ENCODE assay signal across 19 cellular contexts in genomic region chr2:130347220-130347925, GRCh38. TPM values are rescaled to one million over a fixed set of nuclear protein-coding genes. Genes with fewer than 3 reads are reported as not detected.
DNase-seq lines count a peak whose midpoint lies in the region; ATAC-seq and TF ChIP-seq lines count a peak whose summit lies in the region.
"Had no signal": no experiment of that assay in that cellular context is flagged by ENCODE, and none has a peak within 500 bp of the region (broad histone marks: within the 10 kb centered on the region; RNA-seq: fewer than 3 reads in every experiment).

No MANE protein-coding gene starts in this region.

- H3K4me1 ChIP-seq in colonic mucosa: peaks cover 6% of the 10 kb centered on the region

- no peak overlapping the region for H3K27ac ChIP-seq in colonic mucosa
- H3K27ac ChIP-seq: GM23248, PC-9, RWPE1 had no signal

- BruUV-seq in Calu3 (replicated peaks; lab: Mats Ljungman, UMichigan): no TSS peak

- H3K9me3 ChIP-seq in colonic mucosa: no peaks in the 10 kb centered on the region

- no peak overlapping the region for H3K4me3 ChIP-seq in colonic mucosa
- H3K4me3 ChIP-seq: GM23248, PC-9 had no signal

- intact Hi-C loops in activated CD8-positive, alpha-beta T cell treated with anti-CD3 and anti-CD28 coated beads for 36 hours (cut with micrococcal nuclease): no loop called here
- intact Hi-C loops in activated T-helper 2 cell treated with anti-CD3 and anti-CD28 coated beads, Interferon-gamma antibody, Interleukin-2, Interleukin-4, amounts not matched to agents 10 μg/mL and 5 μg/mL and 100 μg/mL, durations not matched to agents 14 hours and 24 hours and 36 hours (cut with micrococcal nuclease): no loop called here
- intact Hi-C loops in colonic mucosa (cut with DNase I): no loop called here
- intact Hi-C loops in left colon (cut with DNase I, micrococcal nuclease): loop anchor here in 1 of 2 donors (10.0 kb wide), 1 partner anchor 163 kb away; the partner anchor contains the start of genes MZT2B and SMPD4
- intact Hi-C loops in Calu3 (cut with micrococcal nuclease; ENCODE audit: unreplicated experiment): no loop called here

- peaks cover 14% of the 10 kb centered on the region for H3K36me3 ChIP-seq in colonic mucosa

- CTCF ChIA-PET in activated CD8-positive, alpha-beta T cell treated with anti-CD3 and anti-CD28 coated beads for 36 hours (lab: Charles Lee): interaction anchor here (1.0 kb wide), 1 partner anchor 17 kb away, joined by 3 read pairs; no protein-coding TSS in a partner anchor
- CTCF ChIA-PET in activated CD8-positive, alpha-beta T cell treated with anti-CD3 and anti-CD28 coated beads, Interleukin-2, amount 10 ng/mL, durations not matched to agents 7 days and 5 days (lab: Charles Lee): interaction anchor here (1.7 kb wide), 1 partner anchor 8 kb away, joined by 5 read pairs; the partner anchor contains the start of gene PTPN18
- CTCF ChIA-PET in Calu3 (lab: Charles Lee): no interaction called here

- no peak for DNase-seq in activated CD8-positive, alpha-beta T cell treated with anti-CD3 and anti-CD28 coated beads for 36 hours
- no peak for DNase-seq in activated CD8-positive, alpha-beta T cell treated with anti-CD3 and anti-CD28 coated beads, Interleukin-2, amount 10 ng/mL, durations not matched to agents 7 days and 5 days
- DNase-seq in NCI-H1048 (lab: John Stamatoyannopoulos, UW): peak; percentile 77
- no peak for DNase-seq in activated T-helper 2 cell treated with anti-CD3 and anti-CD28 coated beads, Interferon-gamma antibody, Interleukin-2, Interleukin-4, amounts not matched to agents 10 μg/mL and 5 μg/mL and 100 μg/mL, durations not matched to agents 14 hours and 24 hours and 36 hours (ENCODE audit: low spot score)
- no peak for DNase-seq in neural crest cell (ENCODE audit: low read depth, low spot score)
- DNase-seq in colonic mucosa: no peak
- no peak for DNase-seq in left colon
- DNase-seq in Calu3: no peak
- DNase-seq: 8988T, COR-L47, GDM1, GM23248, HCEC 1CT, NCI-H187, NCI-H2227 treated with DMSO at 0.1 percent for 48 hours, NCI-H510A treated with DMSO at 0.1 percent for 48 hours, PC-9, SIG-M5 had no signal

- peak overlapping the region; percentile 30 for H3K27ac Mint-ChIP-seq in activated CD8-positive, alpha-beta T cell treated with anti-CD3 and anti-CD28 coated beads for 36 hours
- no peak overlapping the region for H3K27ac Mint-ChIP-seq in activated CD8-positive, alpha-beta T cell treated with anti-CD3 and anti-CD28 coated beads, Interleukin-2, amount 10 ng/mL, durations not matched to agents 7 days and 5 days
- peak overlapping the region; percentile 5 for H3K27ac Mint-ChIP-seq in activated T-helper 2 cell treated with anti-CD3 and anti-CD28 coated beads, Interferon-gamma antibody, Interleukin-2, Interleukin-4, amounts not matched to agents 10 μg/mL and 5 μg/mL and 100 μg/mL, durations not matched to agents 14 hours and 24 hours and 36 hours
- H3K27ac Mint-ChIP-seq in neural crest cell (ENCODE audit: unreplicated experiment): no peak overlapping the region
- no peak overlapping the region for H3K27ac Mint-ChIP-seq in Calu3 (ENCODE audit: unreplicated experiment)

- no peak for ATAC-seq in activated CD8-positive, alpha-beta T cell treated with anti-CD3 and anti-CD28 coated beads for 36 hours
- ATAC-seq in activated CD8-positive, alpha-beta T cell treated with anti-CD3 and anti-CD28 coated beads, Interleukin-2, amount 10 ng/mL, durations not matched to agents 7 days and 5 days: no peak
- no peak for ATAC-seq in left colon

- H3K4me3 Mint-ChIP-seq in activated CD8-positive, alpha-beta T cell treated with anti-CD3 and anti-CD28 coated beads for 36 hours: no peak overlapping the region
- H3K4me3 Mint-ChIP-seq in activated CD8-positive, alpha-beta T cell treated with anti-CD3 and anti-CD28 coated beads, Interleukin-2, amount 10 ng/mL, durations not matched to agents 7 days and 5 days: no peak overlapping the region
- H3K4me3 Mint-ChIP-seq in activated T-helper 2 cell treated with anti-CD3 and anti-CD28 coated beads, Interferon-gamma antibody, Interleukin-2, Interleukin-4, amounts not matched to agents 10 μg/mL and 5 μg/mL and 100 μg/mL, durations not matched to agents 14 hours and 24 hours and 36 hours (ENCODE audit: low read depth): no peak overlapping the region
- H3K4me3 Mint-ChIP-seq in neural crest cell (peak overlapping the region; percentile 18), Calu3 (ENCODE audit: low read depth, unreplicated experiment) (no peak overlapping the region)

- peaks cover 29% of the 10 kb centered on the region for H3K4me1 Mint-ChIP-seq in activated CD8-positive, alpha-beta T cell treated with anti-CD3 and anti-CD28 coated beads for 36 hours (ENCODE audit: low read depth)
- peaks cover 24% of the 10 kb centered on the region for H3K4me1 Mint-ChIP-seq in activated CD8-positive, alpha-beta T cell treated with anti-CD3 and anti-CD28 coated beads, Interleukin-2, amount 10 ng/mL, durations not matched to agents 7 days and 5 days (ENCODE audit: low read depth)
- H3K4me1 Mint-ChIP-seq in activated T-helper 2 cell treated with anti-CD3 and anti-CD28 coated beads, Interferon-gamma antibody, Interleukin-2, Interleukin-4, amounts not matched to agents 10 μg/mL and 5 μg/mL and 100 μg/mL, durations not matched to agents 14 hours and 24 hours and 36 hours (ENCODE audit: low read depth): peaks cover 14% of the 10 kb centered on the region
- H3K4me1 Mint-ChIP-seq in neural crest cell (peaks cover 17% of the 10 kb centered on the region), Calu3 (ENCODE audit: low read depth, unreplicated experiment) (no peaks in the 10 kb centered on the region)

- H3K9me3 Mint-ChIP-seq in activated CD8-positive, alpha-beta T cell treated with anti-CD3 and anti-CD28 coated beads for 36 hours: no peaks in the 10 kb centered on the region
- H3K9me3 Mint-ChIP-seq in activated CD8-positive, alpha-beta T cell treated with anti-CD3 and anti-CD28 coated beads, Interleukin-2, amount 10 ng/mL, durations not matched to agents 7 days and 5 days (ENCODE audit: insufficient read depth): no peaks in the 10 kb centered on the region
- no peaks in the 10 kb centered on the region for H3K9me3 Mint-ChIP-seq in activated T-helper 2 cell treated with anti-CD3 and anti-CD28 coated beads, Interferon-gamma antibody, Interleukin-2, Interleukin-4, amounts not matched to agents 10 μg/mL and 5 μg/mL and 100 μg/mL, durations not matched to agents 14 hours and 24 hours and 36 hours
- H3K9me3 Mint-ChIP-seq in neural crest cell (no peaks in the 10 kb centered on the region), Calu3 (ENCODE audit: low read depth, unreplicated experiment) (no peaks in the 10 kb centered on the region)

- POLR2A ChIA-PET in activated CD8-positive, alpha-beta T cell treated with anti-CD3 and anti-CD28 coated beads for 36 hours (lab: Charles Lee): interaction anchor here (0.8 to 1.2 kb wide), 4 partner anchors 13 to 27 kb away, joined by 3 read pairs; no protein-coding TSS in a partner anchor
- POLR2A ChIA-PET in activated CD8-positive, alpha-beta T cell treated with anti-CD3 and anti-CD28 coated beads, Interleukin-2, amount 10 ng/mL, durations not matched to agents 7 days and 5 days (lab: Charles Lee): no interaction called here

- H3K27me3 Mint-ChIP-seq in activated CD8-positive, alpha-beta T cell treated with anti-CD3 and anti-CD28 coated beads for 36 hours: no peaks in the 10 kb centered on the region
- H3K27me3 Mint-ChIP-seq in activated CD8-positive, alpha-beta T cell treated with anti-CD3 and anti-CD28 coated beads, Interleukin-2, amount 10 ng/mL, durations not matched to agents 7 days and 5 days (ENCODE audit: low read depth): no peaks in the 10 kb centered on the region
- no peaks in the 10 kb centered on the region for H3K27me3 Mint-ChIP-seq in activated T-helper 2 cell treated with anti-CD3 and anti-CD28 coated beads, Interferon-gamma antibody, Interleukin-2, Interleukin-4, amounts not matched to agents 10 μg/mL and 5 μg/mL and 100 μg/mL, durations not matched to agents 14 hours and 24 hours and 36 hours (ENCODE audit: low read depth)
- H3K27me3 Mint-ChIP-seq in neural crest cell (ENCODE audit: low read depth): no peaks in the 10 kb centered on the region
- no peaks in the 10 kb centered on the region for H3K27me3 Mint-ChIP-seq in Calu3 (ENCODE audit: unreplicated experiment)

- TF ChIP-seq CTCF in activated CD8-positive, alpha-beta T cell treated with anti-CD3 and anti-CD28 coated beads for 36 hours (IDR thresholded peaks at IDR 0.05): no peak
- no peak for TF ChIP-seq CTCF in neural crest cell (conservative IDR thresholded peaks at IDR 0.05)
- no peak for TF ChIP-seq CTCF in colonic mucosa (IDR thresholded peaks at IDR 0.05)
- no peak for TF ChIP-seq CTCF in Calu3 (IDR thresholded peaks at IDR 0.05; ENCODE audit: unreplicated experiment)

- no peak overlapping the region for H3K9ac ChIP-seq in colonic mucosa (ENCODE audit: low read depth in 2 of 2, low read length in 2 of 2)
- H3K9ac ChIP-seq: GM23248 had no signal

- H3K27me3 ChIP-seq in colonic mucosa: no peaks in the 10 kb centered on the region

- H3K36me3 Mint-ChIP-seq in activated CD8-positive, alpha-beta T cell treated with anti-CD3 and anti-CD28 coated beads for 36 hours (ENCODE audit: low read depth): peaks cover 55% of the 10 kb centered on the region
- peaks cover 51% of the 10 kb centered on the region for H3K36me3 Mint-ChIP-seq in activated CD8-positive, alpha-beta T cell treated with anti-CD3 and anti-CD28 coated beads, Interleukin-2, amount 10 ng/mL, durations not matched to agents 7 days and 5 days (ENCODE audit: low read depth)
- peaks cover 65% of the 10 kb centered on the region for H3K36me3 Mint-ChIP-seq in activated T-helper 2 cell treated with anti-CD3 and anti-CD28 coated beads, Interferon-gamma antibody, Interleukin-2, Interleukin-4, amounts not matched to agents 10 μg/mL and 5 μg/mL and 100 μg/mL, durations not matched to agents 14 hours and 24 hours and 36 hours (ENCODE audit: low read depth)
- peaks cover 16% of the 10 kb centered on the region for H3K36me3 Mint-ChIP-seq in neural crest cell (ENCODE audit: low read depth)
- H3K36me3 Mint-ChIP-seq in Calu3 (ENCODE audit: insufficient read depth, unreplicated experiment): peaks cover 40% of the 10 kb centered on the region

RNA-seq across cellular contexts. Expression of gene IMP4, which starts 4.7 kb away (rescaled TPM):
- total RNA-seq in activated CD8-positive, alpha-beta T cell treated with anti-CD3 and anti-CD28 coated beads for 36 hours: 100 to 1,000 TPM; 160 to 163 TPM
- 10 to 100 TPM; 80.7 to 88.6 TPM for total RNA-seq in activated CD8-positive, alpha-beta T cell treated with anti-CD3 and anti-CD28 coated beads, Interleukin-2, amount 10 ng/mL, durations not matched to agents 7 days and 5 days
- 136 and 142 TPM in 2 replicates for total RNA-seq in activated T-helper 2 cell treated with anti-CD3 and anti-CD28 coated beads, Interferon-gamma antibody, Interleukin-2, Interleukin-4, amounts not matched to agents 10 μg/mL and 5 μg/mL and 100 μg/mL, durations not matched to agents 14 hours and 24 hours and 36 hours
- total RNA-seq in neural crest cell: 62.1 and 69.1 TPM in 2 replicates
- total RNA-seq in colonic mucosa: 100 to 1,000 TPM in 1 of 2 donors, 10 to 100 TPM in 1; 50.6 to 117 TPM
- 10 to 100 TPM; 60.7 to 74.8 TPM for total RNA-seq in left colon
- total RNA-seq in Calu3 (2022): 79.6 and 89.4 TPM in 2 replicates

RNA-seq across cellular contexts. Expression of gene PTPN18, which starts 8.5 kb away (rescaled TPM):
- 10 to 100 TPM; 32.9 to 35.4 TPM for total RNA-seq in activated CD8-positive, alpha-beta T cell treated with anti-CD3 and anti-CD28 coated beads for 36 hours
- 10 to 100 TPM; 67.0 to 71.9 TPM for total RNA-seq in activated CD8-positive, alpha-beta T cell treated with anti-CD3 and anti-CD28 coated beads, Interleukin-2, amount 10 ng/mL, durations not matched to agents 7 days and 5 days
- 72.6 and 72.9 TPM in 2 replicates for total RNA-seq in activated T-helper 2 cell treated with anti-CD3 and anti-CD28 coated beads, Interferon-gamma antibody, Interleukin-2, Interleukin-4, amounts not matched to agents 10 μg/mL and 5 μg/mL and 100 μg/mL, durations not matched to agents 14 hours and 24 hours and 36 hours
- total RNA-seq in neural crest cell: 30.4 and 31.3 TPM in 2 replicates
- total RNA-seq in colonic mucosa: 100 to 1,000 TPM in 1 of 2 donors, 10 to 100 TPM in 1; 85.0 to 160 TPM
- 100 to 1,000 TPM; 112 to 168 TPM for total RNA-seq in left colon
- total RNA-seq in Calu3 (2022): 62.9 and 66.0 TPM in 2 replicates

Comparison
In these comparisons a context has a peak if more than half of its experiments do, and no peak if none do; other contexts are left out.
1. H3K27ac Mint-ChIP-seq: peak in activated CD8-positive, alpha-beta T cell treated with anti-CD3 and anti-CD28 coated beads for 36 hours (single experiment) and activated T-helper 2 cell treated with anti-CD3 and anti-CD28 coated beads, Interferon-gamma antibody, Interleukin-2, Interleukin-4, amounts not matched to agents 10 μg/mL and 5 μg/mL and 100 μg/mL, durations not matched to agents 14 hours and 24 hours and 36 hours (single experiment); none in activated CD8-positive, alpha-beta T cell treated with anti-CD3 and anti-CD28 coated beads, Interleukin-2, amount 10 ng/mL, durations not matched to agents 7 days and 5 days (single experiment), neural crest cell (single experiment) and Calu3 (single experiment).